Comparison of ENCODE assay signal across 26 cellular contexts in the genomic region with DNA sequence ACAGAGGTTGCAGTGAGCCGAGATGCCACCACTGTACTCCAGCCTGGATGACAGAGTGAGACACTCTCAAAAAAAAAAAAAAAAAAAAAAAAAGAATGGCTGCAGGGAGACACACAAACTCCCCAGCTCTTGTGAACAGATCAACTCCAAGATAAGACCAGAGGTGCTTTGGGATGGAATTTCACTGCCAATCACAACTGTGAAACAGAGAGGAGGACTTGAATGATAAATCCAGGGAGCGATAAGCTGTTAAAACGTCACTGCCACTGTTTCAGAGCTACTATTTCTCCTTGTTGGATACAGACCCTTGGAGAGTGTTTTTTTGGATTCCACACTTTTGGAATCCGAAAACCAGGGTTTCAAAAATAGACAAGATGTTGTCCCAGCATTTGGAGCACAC.
A peak's percentile ranks its signal among the peaks of the same experiment; 100 is the strongest.
DNase-seq lines count a peak whose midpoint lies in the region; ATAC-seq, FAIRE-seq and TF ChIP-seq lines count a peak whose summit lies in the region.
"Had no signal": no experiment of that assay in that cellular context is flagged by ENCODE, and none has a peak within 500 bp of the region (broad histone marks: within the 10 kb centered on the region; RNA-seq: fewer than 3 reads in every experiment).

No MANE protein-coding gene starts in this region.

- no peak for FAIRE-seq in H1 (lab: Jason Lieb, UNC)
- FAIRE-seq: A204.1, GM12878, GM12892, GM18507 had no signal

- H3K18ac ChIP-seq in H1 (ENCODE audit: extremely low read depth, low read length) (no peak overlapping the region), mesendoderm (ENCODE audit: low read length) (no peak overlapping the region)

- H3K9me3 ChIP-seq in H1 (ENCODE audit: insufficient read depth in 2 of 2, low read depth in 1 of 2, low read length in 1 of 2), result no peaks in the 10 kb centered on the region
- H3K9me3 ChIP-seq in parathyroid adenoma (ENCODE audit: control insufficient read depth, low read length), result no peaks in the 10 kb centered on the region
- H3K9me3 ChIP-seq: BE2C, BLaER1 had no signal

- TF ChIP-seq POLR2A in H1 (IDR thresholded peaks at IDR 0.05; ENCODE audit: control extremely low read depth in 1 of 2, low read depth in 2 of 2, low read length in 2 of 2), result no peak

- H3K23me2 ChIP-seq in H1 (ENCODE audit: low read depth, low read length), result no peaks in the 10 kb centered on the region

- no peak overlapping the region for H2BK120ac ChIP-seq in H1 (replicated peaks; ENCODE audit: low read depth, low read length)
- H2BK120ac ChIP-seq in mesendoderm (ENCODE audit: low read depth, low read length), result no peak overlapping the region

- WGBS in H1 (ENCODE audit: extremely low coverage in 1 of 2, insufficient coverage in 1 of 2, insufficient read length in 1 of 2, insufficient replicate concordance in 2 of 2, low coverage in 1 of 2, low lambda C conversion rate in 2 of 2, missing lambda C conversion rate in 1 of 2), 2 experiments, result 100% methylated on average over 4 of the region's 4 CpGs; no CpG with 5 or more reads in 1 of the 2 experiments
- WGBS in mesendoderm (ENCODE audit: extremely low coverage, insufficient coverage, low lambda C conversion rate), result no CpG with 5 or more reads among the region's 4 CpGs

- no peaks in the 10 kb centered on the region for H4K20me1 ChIP-seq in H1 (replicated peaks in 1 of 2; ENCODE audit: control insufficient read depth in 1 of 2, insufficient read depth in 2 of 2, low read length in 2 of 2)
- H4K20me1 ChIP-seq: BLaER1 had no signal

- H3K4me1 ChIP-seq in H1 (replicated peaks in 1 of 4; ENCODE audit: control insufficient read depth in 3 of 4, insufficient read depth in 4 of 4, low read length in 3 of 4) (peaks cover 0 to 3% (median 0%) of the 10 kb centered on the region in 4 experiments; a peak in 2 of 7 replicates), mesendoderm (ENCODE audit: control insufficient read depth, low read depth, low read length) (peaks cover 2% of the 10 kb centered on the region), parathyroid adenoma (no peaks in the 10 kb centered on the region)
- H3K4me1 ChIP-seq: BE2C, BLaER1 had no signal

- H3K4ac ChIP-seq in H1 (replicated peaks; ENCODE audit: insufficient read length, low read depth, low read length) (no peak overlapping the region), mesendoderm (ENCODE audit: low read depth, low read length) (no peak overlapping the region)

- no peak for TF ChIP-seq RAD21 in H1 (IDR thresholded peaks at IDR 0.05 in 1 of 2, conservative IDR thresholded peaks at IDR 0.05 in 1 of 2; ENCODE audit: low read depth in 2 of 2, low read length in 2 of 2)

- H4K8ac ChIP-seq in H1 (ENCODE audit: extremely low read depth, insufficient read depth, low read length) (no peak overlapping the region), mesendoderm (ENCODE audit: low read depth, low read length) (no peak overlapping the region)

- CTCF ChIA-PET in H1 (lab: Charles Lee; ENCODE audit: partially characterized antibody), result interaction anchor here (1.4 kb wide), 1 partner anchor 9 kb away, joined by 6 read pairs; no protein-coding TSS in a partner anchor

- no peak overlapping the region for H4K5ac ChIP-seq in H1 (ENCODE audit: insufficient read length, low read depth, low read length)
- H4K5ac ChIP-seq in mesendoderm (ENCODE audit: low read length), result no peak overlapping the region

- no peak for DNase-seq in H1 (ENCODE audit: low read depth in 1 of 2, low spot score in 2 of 2)
- peak; percentile 65 for DNase-seq in mesendoderm
- DNase-seq in NCI-H510A (lab: John Stamatoyannopoulos, UW), result no peak
- no peak for DNase-seq in hepatic stellate cell (ENCODE audit: low spot score)
- DNase-seq: 8988T; ACHN; BE2C; C1 segment of cervical spinal cord; CD4-positive, alpha-beta memory T cell; CD4-positive, CD25-positive, alpha-beta regulatory T cell; CD8-positive, alpha-beta memory T cell; COR-L47; DMS 273 treated with DMSO at 0.1 percent for 48 hours; DMS153; DMS53; DMS79; DND-41; EL; GDM1 had no signal

- H3K27me3 ChIP-seq in H1 (replicated peaks in 1 of 4; ENCODE audit: control insufficient read depth in 3 of 4, extremely low read depth in 1 of 4, insufficient read depth in 3 of 4, low read length in 3 of 4) (no peaks in the 10 kb centered on the region), mesendoderm (ENCODE audit: insufficient read depth, low read length, poor library complexity) (no peaks in the 10 kb centered on the region), parathyroid adenoma (ENCODE audit: control insufficient read depth, insufficient read depth, low read length) (no peaks in the 10 kb centered on the region)
- H3K27me3 ChIP-seq: BE2C, BLaER1 had no signal

- H3K4me2 ChIP-seq in H1 (ENCODE audit: insufficient read depth in 1 of 2, low read depth in 2 of 2, low read length in 2 of 2) (no peak overlapping the region), mesendoderm (ENCODE audit: low read length) (no peak overlapping the region), parathyroid adenoma (ENCODE audit: low read length) (no peak overlapping the region)
- H3K4me2 ChIP-seq: BLaER1 had no signal

- H3K36me3 ChIP-seq in H1 (ENCODE audit: control insufficient read depth in 2 of 4, insufficient read depth in 4 of 4, low read length in 3 of 4) (no peaks in the 10 kb centered on the region), mesendoderm (ENCODE audit: control insufficient read depth, insufficient read depth, low read length) (no peaks in the 10 kb centered on the region), parathyroid adenoma (ENCODE audit: control insufficient read depth, insufficient read depth, low read length) (no peaks in the 10 kb centered on the region)
- H3K36me3 ChIP-seq: BE2C, BLaER1 had no signal

- H2AK5ac ChIP-seq in H1 (ENCODE audit: low read depth, low read length), result no peak overlapping the region
- H2AK5ac ChIP-seq in mesendoderm (ENCODE audit: low read length), result no peak overlapping the region

- no peak for ATAC-seq in HG03565 (IDR thresholded peaks at IDR 0.05; ENCODE audit: unreplicated experiment)
- ATAC-seq: GM12878 had no signal

- no peak overlapping the region for H4K91ac ChIP-seq in H1 (replicated peaks; ENCODE audit: insufficient read length, low read length)

- no peak overlapping the region; the same call in 1 of the 2 replicates for H2BK20ac ChIP-seq in H1 (ENCODE audit: low read length)

- H3K4me3 ChIP-seq in H1 (ENCODE audit: extremely low read depth in 1 of 4, insufficient read depth in 2 of 4, low read depth in 3 of 4, low read length in 4 of 4) (no peak overlapping the region), mesendoderm (ENCODE audit: low read length) (no peak overlapping the region), parathyroid adenoma (ENCODE audit: low read depth, low read length) (no peak overlapping the region)
- H3K4me3 ChIP-seq: BLaER1, GM12878 had no signal

- H3K23ac ChIP-seq in H1 (ENCODE audit: insufficient read length), result no peak overlapping the region
- H3K23ac ChIP-seq in mesendoderm (ENCODE audit: low read length), result no peak overlapping the region

- H3K9ac ChIP-seq in H1 (replicated peaks in 1 of 4; ENCODE audit: extremely low read depth in 1 of 4, low read depth in 3 of 4, low read length in 3 of 4), result no peak overlapping the region
- H3K9ac ChIP-seq in mesendoderm (ENCODE audit: low read length), result no peak overlapping the region
- no peak overlapping the region for H3K9ac ChIP-seq in parathyroid adenoma
- H3K9ac ChIP-seq: BLaER1 had no signal

- H2BK15ac ChIP-seq in H1 (ENCODE audit: low read length) (no peak overlapping the region), mesendoderm (replicated peaks; ENCODE audit: low read depth) (no peak overlapping the region)

- TF ChIP-seq CTCF in H1 (IDR thresholded peaks at IDR 0.05; ENCODE audit: control extremely low read depth in 1 of 3, insufficient read depth in 1 of 3, low read depth in 1 of 3, low read length in 3 of 3) (no peak), parathyroid adenoma (IDR thresholded peaks at IDR 0.05) (no peak)

- H2BK12ac ChIP-seq in H1 (ENCODE audit: low read depth, low read length), result no peak overlapping the region

- POLR2A ChIA-PET in H1 (lab: Charles Lee; ENCODE audit: partially characterized antibody), result no interaction called here

- no peak overlapping the region for H3K56ac ChIP-seq in H1 (replicated peaks; ENCODE audit: insufficient read length, low read depth, low read length)
- no peak overlapping the region for H3K56ac ChIP-seq in mesendoderm (ENCODE audit: low read length)

- H2AFZ ChIP-seq in H1 (ENCODE audit: low read length) (0 out of 2 replicates have a peak overlapping the region, but pooled peaks have one; percentile 23), parathyroid adenoma (peak overlapping the region; percentile 20)

- no peak overlapping the region for H3K14ac ChIP-seq in H1 (ENCODE audit: insufficient read length)

- no peaks in the 10 kb centered on the region for H3K79me1 ChIP-seq in H1 (ENCODE audit: low read depth, low read length)
- no peaks in the 10 kb centered on the region for H3K79me1 ChIP-seq in mesendoderm (ENCODE audit: low read length)

- no peak overlapping the region for H3K27ac ChIP-seq in H1 (ENCODE audit: low read depth, low read length)
- no peak overlapping the region for H3K27ac ChIP-seq in mesendoderm (ENCODE audit: low read depth, low read length)
- H3K27ac ChIP-seq in parathyroid adenoma, result no peak overlapping the region
- H3K27ac ChIP-seq: BLaER1 had no signal

- no peak for TF ChIP-seq EP300 in H1 (IDR thresholded peaks at IDR 0.05; ENCODE audit: borderline replicate concordance in 1 of 2, low read depth in 2 of 2, low read length in 2 of 2)

- H3K79me2 ChIP-seq in H1 (ENCODE audit: control insufficient read depth in 1 of 2, insufficient read depth in 2 of 2, low read length in 2 of 2) (no peaks in the 10 kb centered on the region), mesendoderm (ENCODE audit: control insufficient read depth, insufficient read depth, low read length) (no peaks in the 10 kb centered on the region), parathyroid adenoma (no peaks in the 10 kb centered on the region)

- H2BK5ac ChIP-seq in H1 (ENCODE audit: low read depth, low read length) (no peak overlapping the region), mesendoderm (ENCODE audit: low read length) (no peak overlapping the region)

TF ChIP-seq in H1, 55 proteins besides CTCF, POLR2A, EP300 and RAD21 (continues in another document):
- TF ChIP-seq KDM4A (IDR thresholded peaks at IDR 0.05; ENCODE audit: low read depth, low read length, severe bottlenecking) (no peak), SIX5 (IDR thresholded peaks at IDR 0.05; ENCODE audit: low read depth, low read length) (no peak), GABPA (IDR thresholded peaks at IDR 0.05; ENCODE audit: borderline replicate concordance, insufficient read depth, low read length) (no peak), HDAC2 (IDR thresholded peaks at IDR 0.05; ENCODE audit: borderline replicate concordance in 1 of 2, low read depth in 2 of 2, low read length in 2 of 2) (no peak), MAFK (IDR thresholded peaks at IDR 0.05; ENCODE audit: low read depth, low read length) (no peak), CEBPB (IDR thresholded peaks at IDR 0.05; ENCODE audit: low read depth, low read length) (no peak), FOSL1 (IDR thresholded peaks at IDR 0.05; ENCODE audit: insufficient read depth, low read depth, low read length) (no peak)
- TF ChIP-seq, protein P1, sequence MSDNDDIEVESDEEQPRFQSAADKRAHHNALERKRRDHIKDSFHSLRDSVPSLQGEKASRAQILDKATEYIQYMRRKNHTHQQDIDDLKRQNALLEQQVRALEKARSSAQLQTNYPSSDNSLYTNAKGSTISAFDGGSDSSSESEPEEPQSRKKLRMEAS (IDR thresholded peaks at IDR 0.05), result no peak
